29 cellular contexts compared by ENCODE assay signal in the genomic region with DNA sequence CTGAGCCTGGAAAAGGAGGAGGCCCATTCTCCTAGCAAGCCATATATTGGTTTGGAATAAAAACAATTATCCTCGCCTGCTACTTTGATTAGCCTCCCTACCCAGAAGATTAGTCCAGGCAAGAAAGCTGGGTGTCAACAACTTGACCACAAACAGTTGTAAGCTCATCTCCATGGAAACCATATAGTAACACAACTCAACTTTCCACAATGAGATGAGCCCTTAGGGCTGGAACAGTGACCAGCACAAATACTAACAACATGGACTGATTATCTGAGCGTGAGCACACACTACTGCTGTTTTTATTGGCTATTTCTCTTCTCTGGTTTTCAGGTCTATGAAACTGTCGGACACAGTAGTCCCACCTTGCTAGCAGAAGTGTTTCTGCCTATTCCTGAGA.
"Had no signal": no experiment of that assay in that cellular context is flagged by ENCODE, and none has a peak within 500 bp of the region (broad histone marks: within the 10 kb centered on the region; RNA-seq: fewer than 3 reads in every experiment).

No MANE protein-coding gene starts in this region.

- H3K4me3 Mint-ChIP-seq: activated CD4-positive, alpha-beta T cell treated with anti-CD3 and anti-CD28 coated beads, Interleukin-2, amount 10 ng/mL, durations not matched to agents 24 days and 14 days; activated CD8-positive, alpha-beta memory T cell treated with anti-CD3 and anti-CD28 coated beads, Interleukin-2, amount 10 ng/mL, durations not matched to agents 7 days and 5 days; activated naive CD8-positive, alpha-beta T cell; activated T-cell treated with anti-CD3 and anti-CD28 coated beads, Interleukin-2, amount 50 U/mL, for 24 hours; activated T-helper 1 cell treated with anti-CD3 and anti-CD28 coated beads, Interleukin-12 subunit alpha, Interleukin-12 subunit beta, Interleukin-2, Interleukin-4 antibody, amounts not matched to agents 30 ng/mL and 10 ng/mL and 1 ng/mL, durations not matched to agents 14 hours and 24 hours and 36 hours; WTC11 had no signal

- H3K27ac Mint-ChIP-seq: activated CD4-positive, alpha-beta T cell treated with anti-CD3 and anti-CD28 coated beads, Interleukin-2, amount 10 ng/mL, durations not matched to agents 24 days and 14 days; activated CD8-positive, alpha-beta memory T cell treated with anti-CD3 and anti-CD28 coated beads, Interleukin-2, amount 10 ng/mL, durations not matched to agents 7 days and 5 days; activated naive CD8-positive, alpha-beta T cell; activated T-cell treated with anti-CD3 and anti-CD28 coated beads, Interleukin-2, amount 50 U/mL, for 24 hours; activated T-helper 1 cell treated with anti-CD3 and anti-CD28 coated beads, Interleukin-12 subunit alpha, Interleukin-12 subunit beta, Interleukin-2, Interleukin-4 antibody, amounts not matched to agents 30 ng/mL and 10 ng/mL and 1 ng/mL, durations not matched to agents 14 hours and 24 hours and 36 hours; WTC11 had no signal

- H3K9me3 Mint-ChIP-seq: activated CD4-positive, alpha-beta T cell treated with anti-CD3 and anti-CD28 coated beads, Interleukin-2, amount 10 ng/mL, durations not matched to agents 24 days and 14 days; activated T-cell treated with anti-CD3 and anti-CD28 coated beads, Interleukin-2, amount 50 U/mL, for 24 hours; activated T-helper 1 cell treated with anti-CD3 and anti-CD28 coated beads, Interleukin-12 subunit alpha, Interleukin-12 subunit beta, Interleukin-2, Interleukin-4 antibody, amounts not matched to agents 30 ng/mL and 10 ng/mL and 1 ng/mL, durations not matched to agents 14 hours and 24 hours and 36 hours; WTC11 had no signal

- H3K27me3 ChIP-seq: brain microvascular endothelial cell, cardiac muscle cell, SJCRH30 had no signal

- H3K4me3 ChIP-seq: cardiac muscle cell, SJCRH30 had no signal

- H3K4me1 ChIP-seq: SJCRH30 had no signal

- H3K27ac ChIP-seq: brain microvascular endothelial cell, cardiac muscle cell, RWPE1, SJCRH30 had no signal

- H3K36me3 ChIP-seq: cardiac muscle cell, SJCRH30 had no signal

- ATAC-seq: activated CD8-positive, alpha-beta memory T cell treated with anti-CD3 and anti-CD28 coated beads, Interleukin-2, amount 10 ng/mL, durations not matched to agents 7 days and 5 days; Panc1; SK-N-SH treated with all-trans-retinoic acid at 6 μM for 48 hours; WTC11 had no signal

- DNase-seq: activated CD4-positive, alpha-beta T cell treated with anti-CD3 and anti-CD28 coated beads for 1 hour; activated CD4-positive, alpha-beta T cell treated with anti-CD3 and anti-CD28 coated beads, Interleukin-2, amount 10 ng/mL, durations not matched to agents 24 days and 14 days; activated CD4-positive, alpha-beta T cell treated with anti-CD3 and anti-CD28 coated beads, Interleukin-2, amount 50 U/mL, for 48 hours; activated CD8-positive, alpha-beta memory T cell treated with anti-CD3 and anti-CD28 coated beads, Interleukin-2, amount 10 ng/mL, durations not matched to agents 7 days and 5 days; activated effector memory CD4-positive, alpha-beta T cell treated with Interleukin-2 at 50 U/mL for 16 hours; activated naive CD4-positive, alpha-beta T cell treated with Interleukin-2 at 50 U/mL for 16 hours; activated T-cell treated with anti-CD3 and anti-CD28 coated beads, Interleukin-2, amount 50 U/mL, for 24 hours; amygdala; brain microvascular endothelial cell; Karpas-422; NCI-H1092; NCI-H1417 treated with DMSO at 0.1 percent for 48 hours; NCI-H1694; NCI-H2029; NCI-H345; NCI-H510A; NCI-H526 treated with DMSO at 0.1 percent for 48 hours; NK-92 treated with Interleukin-12 subunit alpha and Interleukin-12 subunit beta, amount 100 ng/mL, for 24 hours; OCI-M1; Right ventricle myocardium superior; SW 1271 had no signal

- H3K27me3 Mint-ChIP-seq: activated CD4-positive, alpha-beta T cell treated with anti-CD3 and anti-CD28 coated beads, Interleukin-2, amount 10 ng/mL, durations not matched to agents 24 days and 14 days; activated CD8-positive, alpha-beta memory T cell treated with anti-CD3 and anti-CD28 coated beads, Interleukin-2, amount 10 ng/mL, durations not matched to agents 7 days and 5 days; activated naive CD8-positive, alpha-beta T cell; activated T-cell treated with anti-CD3 and anti-CD28 coated beads, Interleukin-2, amount 50 U/mL, for 24 hours had no signal

- H3K9me3 ChIP-seq: SJCRH30 had no signal
